In the genomic region with DNA sequence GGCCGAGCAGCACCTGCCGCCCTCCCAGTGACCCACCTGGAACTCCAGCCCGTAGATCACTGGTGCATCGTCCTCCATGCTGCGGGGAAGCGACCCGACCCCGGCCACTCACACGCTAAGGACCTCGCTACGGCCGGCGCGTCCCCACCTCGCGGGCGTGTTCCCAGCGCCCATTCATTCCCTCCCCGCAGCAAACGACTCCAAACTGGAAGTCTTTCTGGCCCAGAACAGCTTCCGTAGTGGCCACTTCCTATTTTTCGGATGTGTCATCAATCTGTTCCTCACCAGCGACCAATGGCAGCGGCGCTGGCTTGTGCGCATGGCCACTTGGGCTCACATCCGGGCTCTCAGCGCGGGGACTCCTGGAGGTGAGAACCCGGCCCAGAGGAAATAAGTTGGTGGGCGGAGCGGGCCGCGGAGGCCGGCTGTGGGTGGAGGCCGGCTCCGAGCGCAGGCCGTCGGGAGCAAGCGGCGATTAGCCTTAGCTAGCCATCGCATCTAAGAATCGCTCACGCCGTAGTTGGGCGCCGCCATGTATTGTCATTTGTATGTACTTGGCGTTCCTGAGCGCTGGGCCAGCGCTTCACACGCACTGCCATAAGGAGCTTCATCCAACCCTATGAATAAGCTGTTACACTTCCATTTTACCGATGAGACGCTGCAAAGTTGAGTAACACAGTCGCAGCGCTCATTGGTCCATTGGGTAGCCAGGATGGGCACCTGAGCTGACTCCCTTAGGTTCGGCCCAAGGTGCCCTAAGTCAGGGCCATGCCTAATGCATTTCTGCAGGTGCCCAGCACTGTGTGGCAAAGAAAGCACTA, we compare ENCODE assay signal across 1 cellular context.
TF ChIP-seq lines count a peak whose summit lies in the region.

A gene (minus strand): TSS at position 207 of the 821 bp plus-strand sequence. CDS start 129 bp downstream, at position 78.

TF ChIP-seq in HepG2, 621 proteins besides CTCF, POLR2A, EP300 and RAD21 (continued from another document and continues in another):
- TF ChIP-seq, protein P1, sequence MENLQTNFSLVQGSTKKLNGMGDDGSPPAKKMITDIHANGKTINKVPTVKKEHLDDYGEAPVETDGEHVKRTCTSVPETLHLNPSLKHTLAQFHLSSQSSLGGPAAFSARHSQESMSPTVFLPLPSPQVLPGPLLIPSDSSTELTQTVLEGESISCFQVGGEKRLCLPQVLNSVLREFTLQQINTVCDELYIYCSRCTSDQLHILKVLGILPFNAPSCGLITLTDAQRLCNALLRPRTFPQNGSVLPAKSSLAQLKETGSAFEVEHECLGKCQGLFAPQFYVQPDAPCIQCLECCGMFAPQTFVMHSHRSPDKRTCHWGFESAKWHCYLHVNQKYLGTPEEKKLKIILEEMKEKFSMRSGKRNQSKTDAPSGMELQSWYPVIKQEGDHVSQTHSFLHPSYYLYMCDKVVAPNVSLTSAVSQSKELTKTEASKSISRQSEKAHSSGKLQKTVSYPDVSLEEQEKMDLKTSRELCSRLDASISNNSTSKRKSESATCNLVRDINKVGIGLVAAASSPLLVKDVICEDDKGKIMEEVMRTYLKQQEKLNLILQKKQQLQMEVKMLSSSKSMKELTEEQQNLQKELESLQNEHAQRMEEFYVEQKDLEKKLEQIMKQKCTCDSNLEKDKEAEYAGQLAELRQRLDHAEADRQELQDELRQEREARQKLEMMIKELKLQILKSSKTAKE (CRISPR knock-in tag; IDR thresholded peaks at IDR 0.05; ENCODE audit: borderline replicate concordance): no peak
- TF ChIP-seq, protein P2, sequence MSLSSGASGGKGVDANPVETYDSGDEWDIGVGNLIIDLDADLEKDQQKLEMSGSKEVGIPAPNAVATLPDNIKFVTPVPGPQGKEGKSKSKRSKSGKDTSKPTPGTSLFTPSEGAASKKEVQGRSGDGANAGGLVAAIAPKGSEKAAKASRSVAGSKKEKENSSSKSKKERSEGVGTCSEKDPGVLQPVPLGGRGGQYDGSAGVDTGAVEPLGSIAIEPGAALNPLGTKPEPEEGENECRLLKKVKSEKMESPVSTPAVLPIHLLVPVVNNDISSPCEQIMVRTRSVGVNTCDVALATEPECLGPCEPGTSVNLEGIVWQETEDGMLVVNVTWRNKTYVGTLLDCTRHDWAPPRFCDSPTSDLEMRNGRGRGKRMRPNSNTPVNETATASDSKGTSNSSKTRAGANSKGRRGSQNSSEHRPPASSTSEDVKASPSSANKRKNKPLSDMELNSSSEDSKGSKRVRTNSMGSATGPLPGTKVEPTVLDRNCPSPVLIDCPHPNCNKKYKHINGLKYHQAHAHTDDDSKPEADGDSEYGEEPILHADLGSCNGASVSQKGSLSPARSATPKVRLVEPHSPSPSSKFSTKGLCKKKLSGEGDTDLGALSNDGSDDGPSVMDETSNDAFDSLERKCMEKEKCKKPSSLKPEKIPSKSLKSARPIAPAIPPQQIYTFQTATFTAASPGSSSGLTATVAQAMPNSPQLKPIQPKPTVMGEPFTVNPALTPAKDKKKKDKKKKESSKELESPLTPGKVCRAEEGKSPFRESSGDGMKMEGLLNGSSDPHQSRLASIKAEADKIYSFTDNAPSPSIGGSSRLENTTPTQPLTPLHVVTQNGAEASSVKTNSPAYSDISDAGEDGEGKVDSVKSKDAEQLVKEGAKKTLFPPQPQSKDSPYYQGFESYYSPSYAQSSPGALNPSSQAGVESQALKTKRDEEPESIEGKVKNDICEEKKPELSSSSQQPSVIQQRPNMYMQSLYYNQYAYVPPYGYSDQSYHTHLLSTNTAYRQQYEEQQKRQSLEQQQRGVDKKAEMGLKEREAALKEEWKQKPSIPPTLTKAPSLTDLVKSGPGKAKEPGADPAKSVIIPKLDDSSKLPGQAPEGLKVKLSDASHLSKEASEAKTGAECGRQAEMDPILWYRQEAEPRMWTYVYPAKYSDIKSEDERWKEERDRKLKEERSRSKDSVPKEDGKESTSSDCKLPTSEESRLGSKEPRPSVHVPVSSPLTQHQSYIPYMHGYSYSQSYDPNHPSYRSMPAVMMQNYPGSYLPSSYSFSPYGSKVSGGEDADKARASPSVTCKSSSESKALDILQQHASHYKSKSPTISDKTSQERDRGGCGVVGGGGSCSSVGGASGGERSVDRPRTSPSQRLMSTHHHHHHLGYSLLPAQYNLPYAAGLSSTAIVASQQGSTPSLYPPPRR (CRISPR knock-in tag; IDR thresholded peaks at IDR 0.05; ENCODE audit: borderline replicate concordance): peak; percentile 66
- TF ChIP-seq, protein P3, sequence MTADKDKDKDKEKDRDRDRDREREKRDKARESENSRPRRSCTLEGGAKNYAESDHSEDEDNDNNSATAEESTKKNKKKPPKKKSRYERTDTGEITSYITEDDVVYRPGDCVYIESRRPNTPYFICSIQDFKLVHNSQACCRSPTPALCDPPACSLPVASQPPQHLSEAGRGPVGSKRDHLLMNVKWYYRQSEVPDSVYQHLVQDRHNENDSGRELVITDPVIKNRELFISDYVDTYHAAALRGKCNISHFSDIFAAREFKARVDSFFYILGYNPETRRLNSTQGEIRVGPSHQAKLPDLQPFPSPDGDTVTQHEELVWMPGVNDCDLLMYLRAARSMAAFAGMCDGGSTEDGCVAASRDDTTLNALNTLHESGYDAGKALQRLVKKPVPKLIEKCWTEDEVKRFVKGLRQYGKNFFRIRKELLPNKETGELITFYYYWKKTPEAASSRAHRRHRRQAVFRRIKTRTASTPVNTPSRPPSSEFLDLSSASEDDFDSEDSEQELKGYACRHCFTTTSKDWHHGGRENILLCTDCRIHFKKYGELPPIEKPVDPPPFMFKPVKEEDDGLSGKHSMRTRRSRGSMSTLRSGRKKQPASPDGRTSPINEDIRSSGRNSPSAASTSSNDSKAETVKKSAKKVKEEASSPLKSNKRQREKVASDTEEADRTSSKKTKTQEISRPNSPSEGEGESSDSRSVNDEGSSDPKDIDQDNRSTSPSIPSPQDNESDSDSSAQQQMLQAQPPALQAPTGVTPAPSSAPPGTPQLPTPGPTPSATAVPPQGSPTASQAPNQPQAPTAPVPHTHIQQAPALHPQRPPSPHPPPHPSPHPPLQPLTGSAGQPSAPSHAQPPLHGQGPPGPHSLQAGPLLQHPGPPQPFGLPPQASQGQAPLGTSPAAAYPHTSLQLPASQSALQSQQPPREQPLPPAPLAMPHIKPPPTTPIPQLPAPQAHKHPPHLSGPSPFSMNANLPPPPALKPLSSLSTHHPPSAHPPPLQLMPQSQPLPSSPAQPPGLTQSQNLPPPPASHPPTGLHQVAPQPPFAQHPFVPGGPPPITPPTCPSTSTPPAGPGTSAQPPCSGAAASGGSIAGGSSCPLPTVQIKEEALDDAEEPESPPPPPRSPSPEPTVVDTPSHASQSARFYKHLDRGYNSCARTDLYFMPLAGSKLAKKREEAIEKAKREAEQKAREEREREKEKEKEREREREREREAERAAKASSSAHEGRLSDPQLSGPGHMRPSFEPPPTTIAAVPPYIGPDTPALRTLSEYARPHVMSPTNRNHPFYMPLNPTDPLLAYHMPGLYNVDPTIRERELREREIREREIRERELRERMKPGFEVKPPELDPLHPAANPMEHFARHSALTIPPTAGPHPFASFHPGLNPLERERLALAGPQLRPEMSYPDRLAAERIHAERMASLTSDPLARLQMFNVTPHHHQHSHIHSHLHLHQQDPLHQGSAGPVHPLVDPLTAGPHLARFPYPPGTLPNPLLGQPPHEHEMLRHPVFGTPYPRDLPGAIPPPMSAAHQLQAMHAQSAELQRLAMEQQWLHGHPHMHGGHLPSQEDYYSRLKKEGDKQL (CRISPR knock-in tag; IDR thresholded peaks at IDR 0.05; ENCODE audit: low read depth): peak; percentile 40; the same call in 1 of the 2 replicates
- TF ChIP-seq NBN (conservative IDR thresholded peaks at IDR 0.05) (no peak), JUNB (CRISPR knock-in tag; IDR thresholded peaks at IDR 0.05; ENCODE audit: borderline replicate concordance) (no peak), FOXJ3 (CRISPR knock-in tag; IDR thresholded peaks at IDR 0.05; ENCODE audit: borderline replicate concordance) (peak; percentile 35; the same call in 1 of the 2 replicates), ZNF780A (CRISPR knock-in tag; IDR thresholded peaks at IDR 0.05) (peak; percentile 75; the same call in 1 of the 2 replicates), SNAPC2 (CRISPR knock-in tag; IDR thresholded peaks at IDR 0.05) (peak; percentile 91; the same call in 1 of the 2 replicates), THYN1 (CRISPR knock-in tag; IDR thresholded peaks at IDR 0.05; ENCODE audit: borderline replicate concordance, low read depth) (0 out of 2 replicates have a peak, but pooled peaks have one; percentile 81), ZNF614 (CRISPR knock-in tag; IDR thresholded peaks at IDR 0.05; ENCODE audit: borderline replicate concordance) (peak; percentile 78; the same call in 1 of the 2 replicates), GATAD1 (CRISPR knock-in tag; IDR thresholded peaks at IDR 0.05) (peak; percentile 98), U2AF1 (optimal IDR thresholded peaks at IDR 0.05; ENCODE audit: low read depth, low read length) (no peak), ZFX (CRISPR knock-in tag; IDR thresholded peaks at IDR 0.05; ENCODE audit: low read depth) (peak; percentile 97), ZNF841 (CRISPR knock-in tag; IDR thresholded peaks at IDR 0.05; ENCODE audit: borderline replicate concordance) (no peak), SRSF4 (IDR thresholded peaks at IDR 0.05; ENCODE audit: low read depth, low read length, poor library complexity, severe bottlenecking) (no peak), ERF (CRISPR knock-in tag; IDR thresholded peaks at IDR 0.05) (peak; percentile 97), ZNF557 (CRISPR knock-in tag; IDR thresholded peaks at IDR 0.05) (no peak), ZNF460 (CRISPR knock-in tag; IDR thresholded peaks at IDR 0.05; ENCODE audit: borderline replicate concordance) (no peak), FOXM1 (CRISPR knock-in tag; IDR thresholded peaks at IDR 0.05) (no peak), ZNF577 (CRISPR knock-in tag; IDR thresholded peaks at IDR 0.05; ENCODE audit: borderline replicate concordance, low read depth) (no peak), KLF11 (CRISPR knock-in tag; IDR thresholded peaks at IDR 0.05) (peak; percentile 89), GABPB1 (CRISPR knock-in tag; IDR thresholded peaks at IDR 0.05) (peak; percentile 99), ZNF24 (IDR thresholded peaks at IDR 0.05) (no peak)
- TF ChIP-seq, protein P4, sequence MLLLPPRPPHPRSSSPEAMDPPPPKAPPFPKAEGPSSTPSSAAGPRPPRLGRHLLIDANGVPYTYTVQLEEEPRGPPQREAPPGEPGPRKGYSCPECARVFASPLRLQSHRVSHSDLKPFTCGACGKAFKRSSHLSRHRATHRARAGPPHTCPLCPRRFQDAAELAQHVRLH (CRISPR knock-in tag; IDR thresholded peaks at IDR 0.05; ENCODE audit: borderline replicate concordance, low read depth): peak; percentile 89; the same call in 1 of the 2 replicates
- TF ChIP-seq, protein P5, sequence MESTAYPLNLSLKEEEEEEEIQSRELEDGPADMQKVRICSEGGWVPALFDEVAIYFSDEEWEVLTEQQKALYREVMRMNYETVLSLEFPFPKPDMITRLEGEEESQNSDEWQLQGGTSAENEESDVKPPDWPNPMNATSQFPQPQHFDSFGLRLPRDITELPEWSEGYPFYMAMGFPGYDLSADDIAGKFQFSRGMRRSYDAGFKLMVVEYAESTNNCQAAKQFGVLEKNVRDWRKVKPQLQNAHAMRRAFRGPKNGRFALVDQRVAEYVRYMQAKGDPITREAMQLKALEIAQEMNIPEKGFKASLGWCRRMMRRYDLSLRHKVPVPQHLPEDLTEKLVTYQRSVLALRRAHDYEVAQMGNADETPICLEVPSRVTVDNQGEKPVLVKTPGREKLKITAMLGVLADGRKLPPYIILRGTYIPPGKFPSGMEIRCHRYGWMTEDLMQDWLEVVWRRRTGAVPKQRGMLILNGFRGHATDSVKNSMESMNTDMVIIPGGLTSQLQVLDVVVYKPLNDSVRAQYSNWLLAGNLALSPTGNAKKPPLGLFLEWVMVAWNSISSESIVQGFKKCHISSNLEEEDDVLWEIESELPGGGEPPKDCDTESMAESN (CRISPR knock-in tag; conservative IDR thresholded peaks at IDR 0.05): peak; percentile 88
- TF ChIP-seq, protein P6, sequence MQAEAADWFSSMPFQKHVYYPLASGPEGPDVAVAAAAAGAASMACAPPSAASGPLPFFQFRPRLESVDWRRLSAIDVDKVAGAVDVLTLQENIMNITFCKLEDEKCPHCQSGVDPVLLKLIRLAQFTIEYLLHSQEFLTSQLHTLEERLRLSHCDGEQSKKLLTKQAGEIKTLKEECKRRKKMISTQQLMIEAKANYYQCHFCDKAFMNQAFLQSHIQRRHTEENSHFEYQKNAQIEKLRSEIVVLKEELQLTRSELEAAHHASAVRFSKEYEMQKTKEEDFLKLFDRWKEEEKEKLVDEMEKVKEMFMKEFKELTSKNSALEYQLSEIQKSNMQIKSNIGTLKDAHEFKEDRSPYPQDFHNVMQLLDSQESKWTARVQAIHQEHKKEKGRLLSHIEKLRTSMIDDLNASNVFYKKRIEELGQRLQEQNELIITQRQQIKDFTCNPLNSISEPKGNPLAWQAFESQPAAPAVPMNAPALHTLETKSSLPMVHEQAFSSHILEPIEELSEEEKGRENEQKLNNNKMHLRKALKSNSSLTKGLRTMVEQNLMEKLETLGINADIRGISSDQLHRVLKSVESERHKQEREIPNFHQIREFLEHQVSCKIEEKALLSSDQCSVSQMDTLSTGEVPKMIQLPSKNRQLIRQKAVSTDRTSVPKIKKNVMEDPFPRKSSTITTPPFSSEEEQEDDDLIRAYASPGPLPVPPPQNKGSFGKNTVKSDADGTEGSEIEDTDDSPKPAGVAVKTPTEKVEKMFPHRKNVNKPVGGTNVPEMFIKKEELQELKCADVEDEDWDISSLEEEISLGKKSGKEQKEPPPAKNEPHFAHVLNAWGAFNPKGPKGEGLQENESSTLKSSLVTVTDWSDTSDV (CRISPR knock-in tag; IDR thresholded peaks at IDR 0.05): no peak
- TF ChIP-seq, protein P7, sequence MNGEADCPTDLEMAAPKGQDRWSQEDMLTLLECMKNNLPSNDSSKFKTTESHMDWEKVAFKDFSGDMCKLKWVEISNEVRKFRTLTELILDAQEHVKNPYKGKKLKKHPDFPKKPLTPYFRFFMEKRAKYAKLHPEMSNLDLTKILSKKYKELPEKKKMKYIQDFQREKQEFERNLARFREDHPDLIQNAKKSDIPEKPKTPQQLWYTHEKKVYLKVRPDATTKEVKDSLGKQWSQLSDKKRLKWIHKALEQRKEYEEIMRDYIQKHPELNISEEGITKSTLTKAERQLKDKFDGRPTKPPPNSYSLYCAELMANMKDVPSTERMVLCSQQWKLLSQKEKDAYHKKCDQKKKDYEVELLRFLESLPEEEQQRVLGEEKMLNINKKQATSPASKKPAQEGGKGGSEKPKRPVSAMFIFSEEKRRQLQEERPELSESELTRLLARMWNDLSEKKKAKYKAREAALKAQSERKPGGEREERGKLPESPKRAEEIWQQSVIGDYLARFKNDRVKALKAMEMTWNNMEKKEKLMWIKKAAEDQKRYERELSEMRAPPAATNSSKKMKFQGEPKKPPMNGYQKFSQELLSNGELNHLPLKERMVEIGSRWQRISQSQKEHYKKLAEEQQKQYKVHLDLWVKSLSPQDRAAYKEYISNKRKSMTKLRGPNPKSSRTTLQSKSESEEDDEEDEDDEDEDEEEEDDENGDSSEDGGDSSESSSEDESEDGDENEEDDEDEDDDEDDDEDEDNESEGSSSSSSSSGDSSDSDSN (CRISPR knock-in tag; IDR thresholded peaks at IDR 0.05): peak; percentile 88
- TF ChIP-seq, protein P8, sequence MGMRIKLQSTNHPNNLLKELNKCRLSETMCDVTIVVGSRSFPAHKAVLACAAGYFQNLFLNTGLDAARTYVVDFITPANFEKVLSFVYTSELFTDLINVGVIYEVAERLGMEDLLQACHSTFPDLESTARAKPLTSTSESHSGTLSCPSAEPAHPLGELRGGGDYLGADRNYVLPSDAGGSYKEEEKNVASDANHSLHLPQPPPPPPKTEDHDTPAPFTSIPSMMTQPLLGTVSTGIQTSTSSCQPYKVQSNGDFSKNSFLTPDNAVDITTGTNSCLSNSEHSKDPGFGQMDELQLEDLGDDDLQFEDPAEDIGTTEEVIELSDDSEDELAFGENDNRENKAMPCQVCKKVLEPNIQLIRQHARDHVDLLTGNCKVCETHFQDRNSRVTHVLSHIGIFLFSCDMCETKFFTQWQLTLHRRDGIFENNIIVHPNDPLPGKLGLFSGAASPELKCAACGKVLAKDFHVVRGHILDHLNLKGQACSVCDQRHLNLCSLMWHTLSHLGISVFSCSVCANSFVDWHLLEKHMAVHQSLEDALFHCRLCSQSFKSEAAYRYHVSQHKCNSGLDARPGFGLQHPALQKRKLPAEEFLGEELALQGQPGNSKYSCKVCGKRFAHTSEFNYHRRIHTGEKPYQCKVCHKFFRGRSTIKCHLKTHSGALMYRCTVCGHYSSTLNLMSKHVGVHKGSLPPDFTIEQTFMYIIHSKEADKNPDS (CRISPR knock-in tag; IDR thresholded peaks at IDR 0.05): no peak; the same call in 1 of the 2 replicates
